Comparison of ENCODE assay signal across 15 cellular contexts in genomic region chr17:41403409-41404023, GRCh38. TPM values are rescaled to one million over a fixed set of nuclear protein-coding genes. Genes with fewer than 3 reads are reported as not detected.
DNase-seq lines count a peak whose midpoint lies in the region; ATAC-seq, FAIRE-seq and TF ChIP-seq lines count a peak whose summit lies in the region.
"Had no signal": no experiment of that assay in that cellular context is flagged by ENCODE, and none has a peak within 500 bp of the region (broad histone marks: within the 10 kb centered on the region; RNA-seq: fewer than 3 reads in every experiment).

No MANE protein-coding gene starts in this region.

- peaks cover 40% of the 10 kb centered on the region for H3K4me1 Mint-ChIP-seq in activated naive CD4-positive, alpha-beta T cell treated with anti-CD3 and anti-CD28 coated beads for 36 hours (ENCODE audit: low read depth)
- H3K4me1 Mint-ChIP-seq in activated CD8-positive, alpha-beta T cell treated with anti-CD3 and anti-CD28 coated beads, Interleukin-2, amount 10 ng/mL, durations not matched to agents 7 days and 5 days (ENCODE audit: low read depth), result peaks cover 23% of the 10 kb centered on the region

- H3K27me3 ChIP-seq in fibroblast of lung (ENCODE audit: control insufficient read depth, insufficient read depth, low read length), result no peaks in the 10 kb centered on the region

- H3K4me2 ChIP-seq in fibroblast of lung (ENCODE audit: extremely low read depth, insufficient read depth, low read length), result no peak overlapping the region

- no peaks in the 10 kb centered on the region for H3K27me3 Mint-ChIP-seq in activated naive CD4-positive, alpha-beta T cell treated with anti-CD3 and anti-CD28 coated beads for 36 hours (ENCODE audit: low read depth)
- no peaks in the 10 kb centered on the region for H3K27me3 Mint-ChIP-seq in activated CD8-positive, alpha-beta T cell treated with anti-CD3 and anti-CD28 coated beads, Interleukin-2, amount 10 ng/mL, durations not matched to agents 7 days and 5 days (ENCODE audit: low read depth)

- TF ChIP-seq CTCF in fibroblast of lung (conservative IDR thresholded peaks at IDR 0.05 in 1 of 2, IDR thresholded peaks at IDR 0.05 in 1 of 2; ENCODE audit: low read depth in 1 of 2, low read length in 2 of 2) (no peak), GM13977 (IDR thresholded peaks at IDR 0.05; ENCODE audit: extremely low read depth, insufficient read depth, missing control alignments) (no peak)

- no peak overlapping the region for H2AFZ ChIP-seq in fibroblast of lung (ENCODE audit: low read length)

- intact Hi-C loops in activated naive CD4-positive, alpha-beta T cell treated with anti-CD3 and anti-CD28 coated beads for 36 hours (cut with micrococcal nuclease), result loop anchor here (1.0 to 5.0 kb wide), 5 partner anchors 62 to 1306 kb away; no protein-coding TSS in a partner anchor

- no peak overlapping the region for H3K4me3 ChIP-seq in fibroblast of lung (replicated peaks in 1 of 4; ENCODE audit: control extremely low read depth in 1 of 4, insufficient read depth in 1 of 4, low read depth in 3 of 4, low read length in 4 of 4)

- CTCF ChIA-PET in activated naive CD4-positive, alpha-beta T cell treated with anti-CD3 and anti-CD28 coated beads for 36 hours (lab: Charles Lee), result interaction anchor here (0.7 to 1.8 kb wide), 6 partner anchors 63 to 262 kb away, joined by 3 to 9 read pairs (median 4); no protein-coding TSS in a partner anchor
- CTCF ChIA-PET in activated CD8-positive, alpha-beta T cell treated with anti-CD3 and anti-CD28 coated beads, Interleukin-2, amount 10 ng/mL, durations not matched to agents 7 days and 5 days (lab: Charles Lee), result interaction anchor here (1.0 to 2.0 kb wide), 7 partner anchors 13 to 498 kb away, joined by 3 to 7 read pairs (median 4); no protein-coding TSS in a partner anchor

- POLR2A ChIA-PET in activated CD8-positive, alpha-beta T cell treated with anti-CD3 and anti-CD28 coated beads, Interleukin-2, amount 10 ng/mL, durations not matched to agents 7 days and 5 days (lab: Charles Lee), result no interaction called here

- H4K20me1 ChIP-seq in fibroblast of lung (ENCODE audit: control insufficient read depth, extremely low read depth, insufficient read depth, low read length), result no peaks in the 10 kb centered on the region

- no peaks in the 10 kb centered on the region for H3K36me3 ChIP-seq in fibroblast of lung (ENCODE audit: control insufficient read depth, insufficient read depth, low read length)
- H3K36me3 ChIP-seq: WERI-Rb-1 had no signal

- H3K9ac ChIP-seq in fibroblast of lung (ENCODE audit: insufficient read depth, low read length), result no peak overlapping the region

- no peaks in the 10 kb centered on the region for H3K9me3 Mint-ChIP-seq in activated naive CD4-positive, alpha-beta T cell treated with anti-CD3 and anti-CD28 coated beads for 36 hours
- no peaks in the 10 kb centered on the region for H3K9me3 Mint-ChIP-seq in activated CD8-positive, alpha-beta T cell treated with anti-CD3 and anti-CD28 coated beads, Interleukin-2, amount 10 ng/mL, durations not matched to agents 7 days and 5 days (ENCODE audit: insufficient read depth)

- H3K4me3 Mint-ChIP-seq in activated naive CD4-positive, alpha-beta T cell treated with anti-CD3 and anti-CD28 coated beads for 36 hours, result no peak overlapping the region
- H3K4me3 Mint-ChIP-seq in activated CD8-positive, alpha-beta T cell treated with anti-CD3 and anti-CD28 coated beads, Interleukin-2, amount 10 ng/mL, durations not matched to agents 7 days and 5 days, result no peak overlapping the region

- H3K79me2 ChIP-seq in fibroblast of lung (ENCODE audit: control insufficient read depth, insufficient read depth, low read length), result no peaks in the 10 kb centered on the region

- DNase-seq in activated naive CD4-positive, alpha-beta T cell treated with anti-CD3 and anti-CD28 coated beads for 36 hours, result peak; percentile 29
- no peak for DNase-seq in activated naive CD4-positive, alpha-beta T cell (lab: John Stamatoyannopoulos, UW)
- no peak for DNase-seq in activated CD8-positive, alpha-beta T cell treated with anti-CD3 and anti-CD28 coated beads, Interleukin-2, amount 10 ng/mL, durations not matched to agents 7 days and 5 days
- peak; percentile 4 to 17 for DNase-seq in fibroblast of lung (ENCODE audit: low read depth in 2 of 2)
- no peak for DNase-seq in urothelium cell line (ENCODE audit: low spot score)
- no peak for DNase-seq in GM13977 (ENCODE audit: low spot score)
- DNase-seq: cerebellar nuclear complex, DND-41, midbrain, WERI-Rb-1 had no signal

- peak; percentile 69 for FAIRE-seq in urothelium cell line (lab: Jason Lieb, UNC)
- FAIRE-seq: GM12891 had no signal

- peaks cover 9% of the 10 kb centered on the region for H3K4me1 ChIP-seq in fibroblast of lung (ENCODE audit: control insufficient read depth, extremely low read depth, insufficient read depth, low read length)

- ATAC-seq in activated CD8-positive, alpha-beta T cell treated with anti-CD3 and anti-CD28 coated beads, Interleukin-2, amount 10 ng/mL, durations not matched to agents 7 days and 5 days, result no peak
- no peak for ATAC-seq in GM21447 (IDR thresholded peaks at IDR 0.05; ENCODE audit: unreplicated experiment)
- no peak for ATAC-seq in GM21528 (IDR thresholded peaks at IDR 0.05; ENCODE audit: low FRiP score, unreplicated experiment)

- H3K27ac ChIP-seq in fibroblast of lung (ENCODE audit: insufficient read depth, low read length), result no peak overlapping the region
- H3K27ac ChIP-seq: WERI-Rb-1 had no signal

- in situ Hi-C loops in GM13977 (cut with MboI; ENCODE audit: low pct_unique_long_range_greater_than_20kb, low sequenced_read_pairs, unreplicated experiment), result no loop called here

- no peaks in the 10 kb centered on the region for H3K36me3 Mint-ChIP-seq in activated naive CD4-positive, alpha-beta T cell treated with anti-CD3 and anti-CD28 coated beads for 36 hours (ENCODE audit: low read depth)
- H3K36me3 Mint-ChIP-seq in activated CD8-positive, alpha-beta T cell treated with anti-CD3 and anti-CD28 coated beads, Interleukin-2, amount 10 ng/mL, durations not matched to agents 7 days and 5 days (ENCODE audit: low read depth), result no peaks in the 10 kb centered on the region

- peak overlapping the region; percentile 69 for H3K27ac Mint-ChIP-seq in activated naive CD4-positive, alpha-beta T cell treated with anti-CD3 and anti-CD28 coated beads for 36 hours
- peak overlapping the region; percentile 4 for H3K27ac Mint-ChIP-seq in activated CD8-positive, alpha-beta T cell treated with anti-CD3 and anti-CD28 coated beads, Interleukin-2, amount 10 ng/mL, durations not matched to agents 7 days and 5 days

- H3K9me3 ChIP-seq in fibroblast of lung (ENCODE audit: control insufficient read depth, insufficient read depth, low read depth, low read length), result no peaks in the 10 kb centered on the region

RNA-seq across cellular contexts. Expression of gene KRT31, which starts 6.1 kb away (rescaled TPM):
- total RNA-seq in activated naive CD4-positive, alpha-beta T cell treated with anti-CD3 and anti-CD28 coated beads for 36 hours, result not detected
- not detected for total RNA-seq in activated CD8-positive, alpha-beta T cell treated with anti-CD3 and anti-CD28 coated beads, Interleukin-2, amount 10 ng/mL, durations not matched to agents 7 days and 5 days
- total RNA-seq in fibroblast of lung, result not detected in 2 replicates
- polyA plus RNA-seq in fibroblast of lung, result not detected in 2 replicates
- not detected in 2 replicates for polyA plus RNA-seq in fibroblast of lung (2012)
- polyA minus RNA-seq in fibroblast of lung (ENCODE audit: low replicate concordance), result not detected in 2 replicates
- polyA plus RNA-seq: urinary bladder had no signal

RNA-seq across cellular contexts. Expression of gene KRT37, which starts 20.9 kb away (rescaled TPM):
- total RNA-seq in activated naive CD4-positive, alpha-beta T cell treated with anti-CD3 and anti-CD28 coated beads for 36 hours, result not detected
- total RNA-seq in activated CD8-positive, alpha-beta T cell treated with anti-CD3 and anti-CD28 coated beads, Interleukin-2, amount 10 ng/mL, durations not matched to agents 7 days and 5 days, result not detected
- not detected in 2 replicates for total RNA-seq in fibroblast of lung
- not detected in 2 replicates for polyA plus RNA-seq in fibroblast of lung
- not detected in 2 replicates for polyA plus RNA-seq in fibroblast of lung (2012)
- not detected in 2 replicates for polyA minus RNA-seq in fibroblast of lung (ENCODE audit: low replicate concordance)
- total RNA-seq: urinary bladder had no signal
- polyA plus RNA-seq: esophagus, urinary bladder had no signal

RNA-seq across cellular contexts. Expression of gene KRT34, which starts 21.4 kb away (rescaled TPM):
- total RNA-seq in activated naive CD4-positive, alpha-beta T cell treated with anti-CD3 and anti-CD28 coated beads for 36 hours, result not detected
- total RNA-seq in activated CD8-positive, alpha-beta T cell treated with anti-CD3 and anti-CD28 coated beads, Interleukin-2, amount 10 ng/mL, durations not matched to agents 7 days and 5 days, result not detected
- total RNA-seq in fibroblast of lung, result under 0.01 TPM in 1 of 2 replicates, not detected in the other
- polyA plus RNA-seq in fibroblast of lung, result 0.45 and 1.00 TPM in 2 replicates
- polyA plus RNA-seq in fibroblast of lung (2012), result 0.55 and 0.96 TPM in 2 replicates
- polyA minus RNA-seq in fibroblast of lung (ENCODE audit: low replicate concordance), result 0.89 and 1.9 TPM in 2 replicates
- total RNA-seq: urinary bladder had no signal
- polyA plus RNA-seq: urinary bladder had no signal

RNA-seq across cellular contexts. Expression of gene KRT33B, which starts 33.9 kb away (rescaled TPM):
- not detected for total RNA-seq in activated naive CD4-positive, alpha-beta T cell treated with anti-CD3 and anti-CD28 coated beads for 36 hours
- not detected for total RNA-seq in activated CD8-positive, alpha-beta T cell treated with anti-CD3 and anti-CD28 coated beads, Interleukin-2, amount 10 ng/mL, durations not matched to agents 7 days and 5 days
- total RNA-seq in fibroblast of lung, result not detected in 2 replicates
- polyA plus RNA-seq in fibroblast of lung, result not detected in 2 replicates
- not detected in 2 replicates for polyA plus RNA-seq in fibroblast of lung (2012)
- not detected in 2 replicates for polyA minus RNA-seq in fibroblast of lung (ENCODE audit: low replicate concordance)
- total RNA-seq: urinary bladder had no signal
- polyA plus RNA-seq: urinary bladder had no signal

RNA-seq across cellular contexts. Expression of gene KRT38, which starts 37.3 kb away (rescaled TPM):
- not detected for total RNA-seq in activated naive CD4-positive, alpha-beta T cell treated with anti-CD3 and anti-CD28 coated beads for 36 hours
- total RNA-seq in activated CD8-positive, alpha-beta T cell treated with anti-CD3 and anti-CD28 coated beads, Interleukin-2, amount 10 ng/mL, durations not matched to agents 7 days and 5 days, result not detected
- under 0.01 TPM in 1 of 2 replicates, not detected in the other for total RNA-seq in fibroblast of lung
- 0.02 and 0.07 TPM in 2 replicates for polyA plus RNA-seq in fibroblast of lung
- 0.07 and 0.12 TPM in 2 replicates for polyA plus RNA-seq in fibroblast of lung (2012)
- not detected in 2 replicates for polyA minus RNA-seq in fibroblast of lung (ENCODE audit: low replicate concordance)
- total RNA-seq: urinary bladder had no signal
- polyA plus RNA-seq: urinary bladder had no signal

Comparison
In these comparisons a context has a peak if more than half of its experiments do, and no peak if none do; other contexts are left out.
1. DNase-seq: peak in activated naive CD4-positive, alpha-beta T cell treated with anti-CD3 and anti-CD28 coated beads for 36 hours (single experiment) and fibroblast of lung (2 of 2); none in activated naive CD4-positive, alpha-beta T cell (0 of 4), activated CD8-positive, alpha-beta T cell treated with anti-CD3 and anti-CD28 coated beads, Interleukin-2, amount 10 ng/mL, durations not matched to agents 7 days and 5 days (single experiment), urothelium cell line (single experiment) and GM13977 (single experiment).